ENCODE assay signal across 33 cellular contexts in genomic region chr3:49910409-49911123, GRCh38. TPM values are rescaled to one million over a fixed set of nuclear protein-coding genes. Genes with fewer than 3 reads are reported as not detected.
A peak's percentile ranks its signal among the peaks of the same experiment; 100 is the strongest.
DNase-seq lines count a peak whose midpoint lies in the region; FAIRE-seq and TF ChIP-seq lines count a peak whose summit lies in the region.
"Had no signal": no experiment of that assay in that cellular context is flagged by ENCODE, and none has a peak within 500 bp of the region (broad histone marks: within the 10 kb centered on the region; RNA-seq: fewer than 3 reads in every experiment).

No MANE protein-coding gene starts in this region.

- peaks cover 5% of the 10 kb centered on the region for H3K27me3 Mint-ChIP-seq in glutamatergic neuron (ENCODE audit: unreplicated experiment)
- H3K27me3 Mint-ChIP-seq: activated CD4-positive, alpha-beta memory T cell treated with anti-CD3 and anti-CD28 coated beads for 36 hours; activated naive CD4-positive, alpha-beta T cell treated with anti-CD3 and anti-CD28 coated beads, Interleukin-2, amount 10 ng/mL, durations not matched to agents 7 days and 5 days had no signal

- intact Hi-C loops in esophagus squamous epithelium (cut with DNase I): no loop called here

- peaks cover 4% of the 10 kb centered on the region for H3K9me3 Mint-ChIP-seq in glutamatergic neuron (ENCODE audit: unreplicated experiment)
- H3K9me3 Mint-ChIP-seq: activated CD4-positive, alpha-beta memory T cell treated with anti-CD3 and anti-CD28 coated beads for 36 hours; activated naive CD4-positive, alpha-beta T cell treated with anti-CD3 and anti-CD28 coated beads, Interleukin-2, amount 10 ng/mL, durations not matched to agents 7 days and 5 days; activated T-helper 1 cell treated with anti-CD3 and anti-CD28 coated beads, Interleukin-12 subunit alpha, Interleukin-12 subunit beta, Interleukin-2, Interleukin-4 antibody, amounts not matched to agents 30 ng/mL and 10 ng/mL and 1 ng/mL, durations not matched to agents 14 hours and 24 hours and 36 hours; natural killer cell; type B pancreatic cell had no signal

- no peak overlapping the region for H3K27ac Mint-ChIP-seq in glutamatergic neuron (ENCODE audit: unreplicated experiment)
- H3K27ac Mint-ChIP-seq: activated CD4-positive, alpha-beta memory T cell treated with anti-CD3 and anti-CD28 coated beads for 36 hours; activated naive CD4-positive, alpha-beta T cell treated with anti-CD3 and anti-CD28 coated beads, Interleukin-2, amount 10 ng/mL, durations not matched to agents 7 days and 5 days; activated T-helper 1 cell treated with anti-CD3 and anti-CD28 coated beads, Interleukin-12 subunit alpha, Interleukin-12 subunit beta, Interleukin-2, Interleukin-4 antibody, amounts not matched to agents 30 ng/mL and 10 ng/mL and 1 ng/mL, durations not matched to agents 14 hours and 24 hours and 36 hours; natural killer cell; type B pancreatic cell had no signal

- no peak for TF ChIP-seq CTCF in glutamatergic neuron (IDR thresholded peaks at IDR 0.05; ENCODE audit: partially characterized antibody, unreplicated experiment)
- TF ChIP-seq CTCF in esophagus squamous epithelium (IDR thresholded peaks at IDR 0.05): no peak

- H3K27ac ChIP-seq in HUES6 (ENCODE audit: low read depth, low read length) (no peak overlapping the region), esophagus squamous epithelium (no peak overlapping the region)
- H3K27ac ChIP-seq: epithelial cell of prostate, heart left ventricle, parathyroid adenoma, Peyer's patch, SJSA1, spleen had no signal

- H3K9me3 ChIP-seq in HUES6 (ENCODE audit: control insufficient read depth, insufficient read depth, low read depth, low read length) (no peaks in the 10 kb centered on the region), esophagus squamous epithelium (no peaks in the 10 kb centered on the region)
- H3K9me3 ChIP-seq: heart left ventricle, Peyer's patch, SJSA1, spleen had no signal

- H3K27me3 ChIP-seq in HUES6 (ENCODE audit: control insufficient read depth, insufficient read depth, low read length): peaks cover 35% of the 10 kb centered on the region
- H3K27me3 ChIP-seq in esophagus squamous epithelium: no peaks in the 10 kb centered on the region
- H3K27me3 ChIP-seq: heart left ventricle, Peyer's patch, SJSA1, spleen had no signal

- no peaks in the 10 kb centered on the region for H3K36me3 ChIP-seq in HUES6 (ENCODE audit: control insufficient read depth, insufficient read depth, low read length)
- H3K36me3 ChIP-seq in esophagus squamous epithelium: peaks cover 0 to 50% (median 14%) of the 10 kb centered on the region in 3 donors

- peak overlapping the region; percentile 64 for H3K4me3 Mint-ChIP-seq in glutamatergic neuron (ENCODE audit: unreplicated experiment)
- H3K4me3 Mint-ChIP-seq: activated CD4-positive, alpha-beta memory T cell treated with anti-CD3 and anti-CD28 coated beads for 36 hours; activated naive CD4-positive, alpha-beta T cell treated with anti-CD3 and anti-CD28 coated beads, Interleukin-2, amount 10 ng/mL, durations not matched to agents 7 days and 5 days; activated T-helper 1 cell treated with anti-CD3 and anti-CD28 coated beads, Interleukin-12 subunit alpha, Interleukin-12 subunit beta, Interleukin-2, Interleukin-4 antibody, amounts not matched to agents 30 ng/mL and 10 ng/mL and 1 ng/mL, durations not matched to agents 14 hours and 24 hours and 36 hours; natural killer cell; type B pancreatic cell had no signal

- no peak for FAIRE-seq in H54 (lab: Jason Lieb, UNC)
- FAIRE-seq: keratinocyte had no signal

- TF ChIP-seq POLR2A in esophagus squamous epithelium (IDR thresholded peaks at IDR 0.05) (no peak), H54 (IDR thresholded peaks at IDR 0.05; ENCODE audit: low read depth, low read length) (no peak)

- H3K4me1 Mint-ChIP-seq in glutamatergic neuron (ENCODE audit: low read depth, unreplicated experiment): peaks cover 23% of the 10 kb centered on the region

- H3K4me1 ChIP-seq in HUES6 (ENCODE audit: control insufficient read depth, insufficient read depth, low read length) (peaks cover 41% of the 10 kb centered on the region), esophagus squamous epithelium (peaks cover 11 to 24% (median 16%) of the 10 kb centered on the region in 3 donors)
- H3K4me1 ChIP-seq: SJSA1 had no signal

- DNase-seq in glutamatergic neuron (peak; percentile 55), left kidney (ENCODE audit: low read depth, low spot score) (peak; percentile 85), GM03348 (ENCODE audit: low spot score) (no peak), esophagus squamous epithelium (lab: John Stamatoyannopoulos, UW) (no peak), H54 (ENCODE audit: insufficient read length, low spot score) (no peak)
- no peak for DNase-seq in stimulated activated CD4-positive, alpha-beta T cell treated with anti-CD3 and anti-CD28 coated beads, Interleukin-12 subunit alpha, Interleukin-12 subunit beta, amount 100 ng/mL, for 4 hours
- DNase-seq: activated CD4-positive, alpha-beta memory T cell treated with anti-CD3 and anti-CD28 coated beads for 36 hours; activated CD8-positive, alpha-beta memory T cell treated with anti-CD3 and anti-CD28 coated beads, Interleukin-2, amount 50 U/mL, for 4 hours; activated naive CD4-positive, alpha-beta T cell treated with anti-CD3 and anti-CD28 coated beads, Interleukin-2, amount 10 ng/mL, durations not matched to agents 7 days and 5 days; amniotic stem cell; effector CD4-positive, alpha-beta T cell; heart left ventricle; natural killer cell; NCI-H1105 treated with DMSO at 0.1 percent for 48 hours; NCI-H2029; NCI-H524 treated with DMSO at 0.1 percent for 48 hours; NK-92 treated with Interleukin-12 subunit alpha and Interleukin-12 subunit beta, amount 100 ng/mL, for 24 hours; Peyer's patch; right cardiac atrium; spleen; stimulated activated CD4-positive, alpha-beta T cell treated with anti-CD3 and anti-CD28 coated beads, Interleukin-2, amount 100 ng/mL, for 48 hours; substantia nigra had no signal

- H3K4me3 ChIP-seq in HUES6 (ENCODE audit: low read depth, low read length) (peak overlapping the region; percentile 50), esophagus squamous epithelium (no peak overlapping the region)
- H3K4me3 ChIP-seq: heart left ventricle, Peyer's patch, SJSA1, spleen had no signal

- H3K9ac ChIP-seq in HUES6 (ENCODE audit: low read length): no peak overlapping the region
- H3K9ac ChIP-seq: parathyroid adenoma had no signal

- H3K36me3 Mint-ChIP-seq in glutamatergic neuron (ENCODE audit: unreplicated experiment): no peaks in the 10 kb centered on the region
- H3K36me3 Mint-ChIP-seq: natural killer cell had no signal

- whole genome bisulfite sequencing in esophagus squamous epithelium, 2 donors: 89 to 93% methylated on average over 19 to 38 of the region's 48 CpGs

RNA-seq across cellular contexts. Expression of gene MST1R, which starts 6.9 kb away (rescaled TPM):
- total RNA-seq in glutamatergic neuron (ENCODE audit: unreplicated experiment) (8.6 TPM), esophagus squamous epithelium (10 to 100 TPM in 3 of 4 donors, 1 to 10 TPM in 1; 5.4 to 26.5 (median 14.5) TPM)
- total RNA-seq: SJSA1 had no signal

RNA-seq across cellular contexts. Expression of gene MON1A, which starts 19.0 kb away (rescaled TPM):
- 15.4 TPM for total RNA-seq in glutamatergic neuron (ENCODE audit: unreplicated experiment)
- 10 to 100 TPM; 12.9 to 17.2 (median 14.1) TPM for total RNA-seq in esophagus squamous epithelium

RNA-seq across cellular contexts. Expression of gene RBM6, which starts 29.4 kb away (rescaled TPM):
- total RNA-seq in glutamatergic neuron (ENCODE audit: unreplicated experiment) (169 TPM), esophagus squamous epithelium (10 to 100 TPM; 32.2 to 85.1 (median 42.7) TPM)

RNA-seq across cellular contexts. Expression of gene CAMKV, which starts 40.9 kb away (rescaled TPM):
- total RNA-seq in glutamatergic neuron (ENCODE audit: unreplicated experiment) (518 TPM), esophagus squamous epithelium (under 1 TPM in 1 of 4 donors, not detected in 3; 0.19 TPM)
- total RNA-seq: H4; heart left ventricle; lower leg skin; MCF 10A; natural killer cell; right cardiac atrium; SJSA1; spleen; T-helper 1 cell treated with Interleukin-12 subunit alpha and Interleukin-12 subunit beta and Interleukin-4 antibody, amounts not matched to agents 30 ng/mL and 1 ng/mL, for 36 hours had no signal

RNA-seq across cellular contexts. Expression of gene TRAIP, which starts 54.2 kb away (rescaled TPM):
- 11.3 TPM for total RNA-seq in glutamatergic neuron (ENCODE audit: unreplicated experiment)
- total RNA-seq in esophagus squamous epithelium: 10 to 100 TPM in 1 of 4 donors, 1 to 10 TPM in 3; 2.3 to 10.1 (median 4.1) TPM

Comparison
In these comparisons a context has a peak if more than half of its experiments do, and no peak if none do; other contexts are left out.
1. DNase-seq: peak in glutamatergic neuron (single experiment) and left kidney (single experiment); none in GM03348 (single experiment), stimulated activated CD4-positive, alpha-beta T cell treated with anti-CD3 and anti-CD28 coated beads, Interleukin-12 subunit alpha, Interleukin-12 subunit beta, amount 100 ng/mL, for 4 hours (single experiment), esophagus squamous epithelium (single experiment) and H54 (single experiment).